Comparison of ENCODE assay signal across 22 cellular contexts in the genomic region with DNA sequence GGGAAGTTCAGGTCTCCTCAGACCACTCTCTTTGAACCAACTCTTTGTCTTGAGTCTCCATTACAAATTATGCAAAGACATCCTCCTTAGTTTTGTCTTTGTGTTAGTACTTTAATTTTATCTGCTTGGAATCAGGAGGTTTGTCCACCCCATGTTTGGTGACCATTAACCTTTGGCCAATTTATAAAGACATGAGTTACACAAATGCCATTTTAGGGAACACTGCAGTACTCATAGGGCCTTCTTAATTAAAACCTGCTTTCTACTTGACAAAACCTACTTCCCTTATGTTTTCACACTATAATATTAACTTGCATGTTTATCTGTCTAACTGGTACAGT. TPM values are rescaled to one million over a fixed set of nuclear protein-coding genes. Genes with fewer than 3 reads are reported as not detected.
DNase-seq lines count a peak whose midpoint lies in the region; ATAC-seq, FAIRE-seq and TF ChIP-seq lines count a peak whose summit lies in the region.
"Had no signal": no experiment of that assay in that cellular context is flagged by ENCODE, and none has a peak within 500 bp of the region (broad histone marks: within the 10 kb centered on the region; RNA-seq: fewer than 3 reads in every experiment).

No MANE protein-coding gene starts in this region.

- H4K8ac ChIP-seq in mesenchymal stem cell (ENCODE audit: low read length) = no peak overlapping the region

- no peak overlapping the region for H4K91ac ChIP-seq in mesenchymal stem cell (ENCODE audit: low read length)

- DNase-seq in astrocyte (ENCODE audit: low read depth) = no peak
- DNase-seq in mesenchymal stem cell = no peak
- DNase-seq in EL = no peak
- DNase-seq: activated CD8-positive, alpha-beta T cell treated with anti-CD3 and anti-CD28 coated beads for 36 hours; activated naive CD8-positive, alpha-beta T cell treated with anti-CD3 and anti-CD28 coated beads, Interleukin-2, amount 10 ng/mL, durations not matched to agents 7 days and 5 days; CD4-positive, alpha-beta T cell; DMS 273 treated with DMSO at 0.1 percent for 48 hours; heart left ventricle; left cardiac atrium; naive B cell; NCI-H1092 treated with DMSO at 0.1 percent for 48 hours; NCI-H2029; NCI-H226; Right ventricle myocardium superior; stimulated activated CD4-positive, alpha-beta T cell treated with anti-CD3 and anti-CD28 coated beads, Interleukin-4, amount 100 ng/mL, for 24 hours; stimulated activated naive CD4-positive, alpha-beta T cell; SW 1271 had no signal

- no peak overlapping the region for H3K18ac ChIP-seq in mesenchymal stem cell (ENCODE audit: low read depth in 1 of 2, low read length in 2 of 2)

- H3K9me3 ChIP-seq in HUES6 (ENCODE audit: control insufficient read depth, insufficient read depth, low read depth, low read length) = no peaks in the 10 kb centered on the region
- no peaks in the 10 kb centered on the region for H3K9me3 ChIP-seq in astrocyte (ENCODE audit: insufficient read depth, low read depth, low read length)
- no peaks in the 10 kb centered on the region for H3K9me3 ChIP-seq in mesenchymal stem cell (ENCODE audit: control insufficient read depth, low read length)
- H3K9me3 ChIP-seq: heart left ventricle had no signal

- no peaks in the 10 kb centered on the region for H3K79me2 ChIP-seq in astrocyte (ENCODE audit: insufficient read depth, low read length)

- H3K79me1 ChIP-seq in mesenchymal stem cell (replicated peaks; ENCODE audit: low read length, poor library complexity, severe bottlenecking) = peaks cover 10% of the 10 kb centered on the region

- no peak overlapping the region for H3K4ac ChIP-seq in mesenchymal stem cell (ENCODE audit: low read depth in 1 of 2, low read length in 2 of 2)

- H3K23ac ChIP-seq in mesenchymal stem cell (ENCODE audit: low read length in 2 of 2) = no peak overlapping the region

- no peaks in the 10 kb centered on the region for H3K9me3 Mint-ChIP-seq in astrocyte (ENCODE audit: unreplicated experiment)
- H3K9me3 Mint-ChIP-seq: activated CD8-positive, alpha-beta T cell treated with anti-CD3 and anti-CD28 coated beads for 36 hours; activated naive CD8-positive, alpha-beta T cell treated with anti-CD3 and anti-CD28 coated beads, Interleukin-2, amount 10 ng/mL, durations not matched to agents 7 days and 5 days; CD4-positive, alpha-beta T cell; naive B cell had no signal

- H3K4me3 ChIP-seq in HUES6 (ENCODE audit: low read depth, low read length) (no peak overlapping the region), astrocyte (ENCODE audit: insufficient read depth, low read depth, low read length) (no peak overlapping the region), mesenchymal stem cell (ENCODE audit: insufficient read depth in 1 of 2, low read depth in 1 of 2, low read length in 2 of 2) (no peak overlapping the region)
- H3K4me3 ChIP-seq: heart left ventricle had no signal

- peak overlapping the region; percentile 37; the same call in 1 of the 2 replicates for H3K27ac ChIP-seq in HUES6 (ENCODE audit: low read depth, low read length)
- H3K27ac ChIP-seq in astrocyte (ENCODE audit: low read depth, low read length) = no peak overlapping the region
- H3K27ac ChIP-seq in mesenchymal stem cell (ENCODE audit: low read length, poor library complexity, severe bottlenecking) = peak overlapping the region; percentile 3
- H3K27ac ChIP-seq: heart left ventricle had no signal

- no peak overlapping the region for H2BK12ac ChIP-seq in mesenchymal stem cell (ENCODE audit: low read length in 2 of 2)

- H3K27me3 ChIP-seq in HUES6 (ENCODE audit: control insufficient read depth, insufficient read depth, low read length) (no peaks in the 10 kb centered on the region), astrocyte (ENCODE audit: insufficient read depth, low read length) (no peaks in the 10 kb centered on the region), mesenchymal stem cell (ENCODE audit: control insufficient read depth in 1 of 2, insufficient read depth in 1 of 2, low read length in 2 of 2) (no peaks in the 10 kb centered on the region)
- H3K27me3 ChIP-seq: heart left ventricle had no signal

- H2AK5ac ChIP-seq in mesenchymal stem cell (ENCODE audit: low read length, severe bottlenecking) = no peak overlapping the region

- H3K9ac ChIP-seq in HUES6 (ENCODE audit: low read length) = peak overlapping the region; percentile 11
- H3K9ac ChIP-seq in astrocyte (ENCODE audit: low read length) = no peak overlapping the region
- no peak overlapping the region for H3K9ac ChIP-seq in mesenchymal stem cell (ENCODE audit: low read length)

- no peak for FAIRE-seq in astrocyte (lab: Jason Lieb, UNC)

- H2AFZ ChIP-seq in astrocyte (ENCODE audit: low read depth, low read length) (no peak overlapping the region), mesenchymal stem cell (ENCODE audit: low read depth, low read length) (no peak overlapping the region)

- no peak for ATAC-seq in GM21390 (IDR thresholded peaks at IDR 0.05; ENCODE audit: unreplicated experiment)
- ATAC-seq in GM18517 (IDR thresholded peaks at IDR 0.05; ENCODE audit: unreplicated experiment) = no peak
- no peak for ATAC-seq in HG02981 (IDR thresholded peaks at IDR 0.05; ENCODE audit: unreplicated experiment)
- ATAC-seq: activated CD4-positive, CD25-positive, alpha-beta regulatory T cell treated with anti-CD3 and anti-CD28 coated beads, Interleukin-2, amount 50 U/mL, for 24 hours; activated CD8-positive, alpha-beta T cell treated with anti-CD3 and anti-CD28 coated beads for 36 hours; heart left ventricle; left cardiac atrium had no signal

- H4K20me1 ChIP-seq in astrocyte (ENCODE audit: insufficient read depth, low read length) = no peaks in the 10 kb centered on the region

- H3K36me3 ChIP-seq in HUES6 (ENCODE audit: control insufficient read depth, insufficient read depth, low read length) (no peaks in the 10 kb centered on the region), astrocyte (ENCODE audit: insufficient read depth, low read length) (no peaks in the 10 kb centered on the region), mesenchymal stem cell (ENCODE audit: control insufficient read depth in 1 of 2, insufficient read depth in 2 of 2, low read depth in 1 of 2, low read length in 2 of 2) (no peaks in the 10 kb centered on the region)
- H3K36me3 ChIP-seq: heart left ventricle had no signal

- no peak for TF ChIP-seq CTCF in astrocyte (IDR thresholded peaks at IDR 0.05; ENCODE audit: insufficient read depth, low read depth, low read length)

- no peak overlapping the region for H2BK5ac ChIP-seq in mesenchymal stem cell (ENCODE audit: low read depth, low read length, poor library complexity, severe bottlenecking)

- H3K27me3 Mint-ChIP-seq in astrocyte (ENCODE audit: low read depth, unreplicated experiment) = no peaks in the 10 kb centered on the region
- H3K27me3 Mint-ChIP-seq: activated CD8-positive, alpha-beta T cell treated with anti-CD3 and anti-CD28 coated beads for 36 hours; CD4-positive, alpha-beta T cell had no signal

- H3K36me3 Mint-ChIP-seq in astrocyte (ENCODE audit: low read depth, unreplicated experiment) = peaks cover 2% of the 10 kb centered on the region
- H3K36me3 Mint-ChIP-seq: activated naive CD8-positive, alpha-beta T cell treated with anti-CD3 and anti-CD28 coated beads, Interleukin-2, amount 10 ng/mL, durations not matched to agents 7 days and 5 days; naive B cell had no signal

- H3K4me3 Mint-ChIP-seq in astrocyte (ENCODE audit: unreplicated experiment) = peak overlapping the region; percentile 86
- H3K4me3 Mint-ChIP-seq: activated CD8-positive, alpha-beta T cell treated with anti-CD3 and anti-CD28 coated beads for 36 hours; activated naive CD8-positive, alpha-beta T cell treated with anti-CD3 and anti-CD28 coated beads, Interleukin-2, amount 10 ng/mL, durations not matched to agents 7 days and 5 days; CD4-positive, alpha-beta T cell; naive B cell had no signal

- H3K4me1 ChIP-seq in HUES6 (ENCODE audit: control insufficient read depth, insufficient read depth, low read length) (peaks cover 38% of the 10 kb centered on the region), astrocyte (ENCODE audit: insufficient read depth, low read length) (peaks cover 27% of the 10 kb centered on the region), mesenchymal stem cell (ENCODE audit: control insufficient read depth, insufficient read depth, low read depth, low read length) (peaks cover 6% of the 10 kb centered on the region)

- H3K4me2 ChIP-seq in astrocyte (ENCODE audit: low read length) = peak overlapping the region; percentile 55
- H3K4me2 ChIP-seq in mesenchymal stem cell (ENCODE audit: low read length, poor library complexity, severe bottlenecking) = no peak overlapping the region

- peak overlapping the region; percentile 90 for H3K27ac Mint-ChIP-seq in astrocyte (ENCODE audit: unreplicated experiment)
- H3K27ac Mint-ChIP-seq: activated CD8-positive, alpha-beta T cell treated with anti-CD3 and anti-CD28 coated beads for 36 hours; activated naive CD8-positive, alpha-beta T cell treated with anti-CD3 and anti-CD28 coated beads, Interleukin-2, amount 10 ng/mL, durations not matched to agents 7 days and 5 days; CD4-positive, alpha-beta T cell; naive B cell had no signal

- no peak overlapping the region for H2BK15ac ChIP-seq in mesenchymal stem cell (ENCODE audit: low read depth, poor library complexity, severe bottlenecking)

- H2BK120ac ChIP-seq in mesenchymal stem cell (ENCODE audit: low read depth, low read length) = no peak overlapping the region

- H3K14ac ChIP-seq in mesenchymal stem cell (ENCODE audit: low read length in 2 of 2) = no peak overlapping the region

- H3K4me1 Mint-ChIP-seq in astrocyte (ENCODE audit: low read depth, unreplicated experiment) = peaks cover 44% of the 10 kb centered on the region
- H3K4me1 Mint-ChIP-seq: activated naive CD8-positive, alpha-beta T cell treated with anti-CD3 and anti-CD28 coated beads, Interleukin-2, amount 10 ng/mL, durations not matched to agents 7 days and 5 days had no signal

RNA-seq across cellular contexts. Expression of gene CDC73, which starts 7.9 kb away (rescaled TPM):
- total RNA-seq in astrocyte = 72.9 and 77.7 TPM in 2 replicates
- 24.8 TPM for polyA plus RNA-seq in mesenchymal stem cell (2013, experiment 1 of 2)
- 25.1 TPM for polyA plus RNA-seq in mesenchymal stem cell (2013, experiment 2 of 2)

RNA-seq across cellular contexts. Expression of gene GLRX2, which starts 8.7 kb away (rescaled TPM):
- 37.0 and 37.1 TPM in 2 replicates for total RNA-seq in astrocyte
- polyA plus RNA-seq in mesenchymal stem cell (2013, experiment 1 of 2) = 28.8 TPM
- 29.9 TPM for polyA plus RNA-seq in mesenchymal stem cell (2013, experiment 2 of 2)

RNA-seq across cellular contexts. Expression of gene RO60, which starts 54.5 kb away (rescaled TPM):
- total RNA-seq in astrocyte = 120 and 134 TPM in 2 replicates
- polyA plus RNA-seq in mesenchymal stem cell (2013, experiment 1 of 2) = 31.3 TPM
- 28.6 TPM for polyA plus RNA-seq in mesenchymal stem cell (2013, experiment 2 of 2)

RNA-seq across cellular contexts. Expression of gene UCHL5, which starts 54.8 kb away (rescaled TPM):
- 26.4 and 33.3 TPM in 2 replicates for total RNA-seq in astrocyte
- 21.6 TPM for polyA plus RNA-seq in mesenchymal stem cell (2013, experiment 1 of 2)
- 22.2 TPM for polyA plus RNA-seq in mesenchymal stem cell (2013, experiment 2 of 2)
